In genomic region chr21:43333301-43334062, GRCh38 we compare ENCODE assay signal across 9 cellular contexts.
DNase-seq lines count a peak whose midpoint lies in the region; TF ChIP-seq lines count a peak whose summit lies in the region.
"Had no signal": no experiment of that assay in that cellular context is flagged by ENCODE, and none has a peak within 500 bp of the region (broad histone marks: within the 10 kb centered on the region; RNA-seq: fewer than 3 reads in every experiment).

No MANE protein-coding gene starts in this region.

- TF ChIP-seq POLR2A in erythroblast (IDR thresholded peaks at IDR 0.05; ENCODE audit: low read length) = no peak

- H3K27ac ChIP-seq in iPS-20b (ENCODE audit: low read length) = no peak overlapping the region

- H3K36me3 ChIP-seq in adipocyte (ENCODE audit: control insufficient read depth, insufficient read depth, low read length, severe bottlenecking) (no peaks in the 10 kb centered on the region), iPS-20b (ENCODE audit: insufficient read depth, low read depth, low read length) (no peaks in the 10 kb centered on the region)

- H3K9ac ChIP-seq in adipocyte (ENCODE audit: low read length) = peak overlapping the region; percentile 71
- H3K9ac ChIP-seq in iPS-20b (ENCODE audit: low read depth, low read length) = peak overlapping the region; percentile 16; the same call in 1 of the 2 replicates

- peak overlapping the region; percentile 11 for H3K4me3 ChIP-seq in HFF-Myc (replicated peaks; ENCODE audit: low read depth, low read length)
- H3K4me3 ChIP-seq in adipocyte (ENCODE audit: low read length) = peak overlapping the region; percentile 67
- peak overlapping the region; percentile 25; the same call in 1 of the 2 replicates for H3K4me3 ChIP-seq in iPS-20b (ENCODE audit: low read length)

- no peaks in the 10 kb centered on the region for H3K27me3 ChIP-seq in adipocyte (replicated peaks; ENCODE audit: control insufficient read depth, insufficient read depth, low read length)
- H3K27me3 ChIP-seq in iPS-20b (ENCODE audit: insufficient read depth, low read length) = peaks cover 14% of the 10 kb centered on the region

- TF ChIP-seq CTCF in HFF-Myc (IDR thresholded peaks at IDR 0.05; ENCODE audit: low read depth, low read length, missing control alignments) = no peak

- DNase-seq in HFF-Myc (ENCODE audit: extremely low read depth, low read depth) (peak; percentile 52), adipocyte (ENCODE audit: low read depth) (peak; percentile 82), stromal cell of bone marrow (ENCODE audit: low read depth) (peak; percentile 41), posterior vena cava (ENCODE audit: low spot score) (no peak), erythroblast (lab: John Stamatoyannopoulos, UW) (no peak)
- no peak for DNase-seq in stimulated activated CD4-positive, alpha-beta T cell treated with anti-CD3 and anti-CD28 coated beads, Interleukin-12 subunit alpha, Interleukin-12 subunit beta, amount 100 ng/mL, for 4 hours
- DNase-seq in stimulated activated naive CD4-positive, alpha-beta T cell (lab: John Stamatoyannopoulos, UW) = no peak
- DNase-seq: natural killer cell had no signal

- peaks cover 20% of the 10 kb centered on the region for H3K4me1 ChIP-seq in adipocyte (ENCODE audit: control insufficient read depth, insufficient read depth, low read length)
- peaks cover 4% of the 10 kb centered on the region; the same call in 1 of the 2 replicates for H3K4me1 ChIP-seq in iPS-20b (ENCODE audit: insufficient read depth, low read length)

- no peaks in the 10 kb centered on the region for H3K9me3 ChIP-seq in adipocyte (ENCODE audit: control insufficient read depth, low read length)
- H3K9me3 ChIP-seq in iPS-20b (ENCODE audit: insufficient read depth, low read depth, low read length) = no peaks in the 10 kb centered on the region

- intact Hi-C loops in posterior vena cava (cut with DNase I) = no loop called here

Comparison
In these comparisons a context has a peak if more than half of its experiments do, and no peak if none do; other contexts are left out.
1. DNase-seq: peak in HFF-Myc (single experiment), adipocyte (single experiment) and stromal cell of bone marrow (single experiment); none in posterior vena cava (single experiment), stimulated activated CD4-positive, alpha-beta T cell treated with anti-CD3 and anti-CD28 coated beads, Interleukin-12 subunit alpha, Interleukin-12 subunit beta, amount 100 ng/mL, for 4 hours (single experiment), erythroblast (0 of 2) and stimulated activated naive CD4-positive, alpha-beta T cell (0 of 6).
2. H3K4me3 ChIP-seq: peak in every context shown above with its lines; median percentile 67 in adipocyte; 25 in iPS-20b; 11 in HFF-Myc.